ENCODE assay signal across 8 cellular contexts in the genomic region with DNA sequence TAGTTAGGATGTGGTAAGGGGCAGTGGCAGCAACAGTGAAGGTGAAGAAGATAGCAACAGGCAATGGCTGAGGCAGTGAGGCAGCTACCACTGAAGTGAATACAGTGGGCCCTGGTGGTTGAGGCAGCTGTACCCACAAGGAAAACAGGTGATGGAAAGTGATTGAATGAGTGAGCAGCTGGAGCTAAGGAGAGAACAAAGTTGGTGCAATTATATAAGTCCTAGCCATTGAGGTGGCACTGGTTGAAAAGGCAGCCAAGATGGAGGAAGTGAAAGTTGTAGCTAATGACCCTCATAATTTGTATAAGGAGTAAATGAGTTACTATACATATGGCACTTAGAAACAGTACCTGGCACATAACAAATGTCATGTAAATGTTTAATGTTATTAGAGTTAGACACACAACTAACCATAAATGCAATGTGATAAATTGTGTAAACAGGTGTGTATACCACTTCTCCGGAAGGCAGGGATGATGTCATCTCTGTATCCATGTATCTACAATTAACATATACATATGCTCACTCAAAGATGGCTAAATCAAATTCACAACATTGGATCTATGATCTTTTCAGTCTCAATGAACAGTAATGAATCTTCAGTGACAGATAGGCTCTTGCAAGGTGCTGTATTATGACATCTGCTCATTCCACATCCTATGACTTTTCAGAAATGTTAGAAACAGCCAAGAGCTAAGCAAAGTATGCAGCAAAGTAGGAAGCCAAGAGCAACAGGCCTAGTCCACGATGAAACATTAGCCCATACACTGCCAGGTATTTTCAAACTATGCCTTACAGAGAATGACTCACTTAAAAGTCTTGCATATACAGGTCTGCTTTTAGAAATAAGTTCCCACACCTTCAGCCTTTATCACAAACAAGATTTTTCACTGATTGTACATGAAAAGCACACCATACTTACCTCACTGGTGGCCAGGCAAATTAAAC. TPM values are rescaled to one million over a fixed set of nuclear protein-coding genes. Genes with fewer than 3 reads are reported as not detected.
DNase-seq lines count a peak whose midpoint lies in the region; ATAC-seq and TF ChIP-seq lines count a peak whose summit lies in the region.

No MANE protein-coding gene starts in this region.

- H3K4me3 ChIP-seq in SU-DHL-6 (ENCODE audit: insufficient read depth, low read length, poor library complexity, severe bottlenecking): peak overlapping the region; percentile 25
- H3K4me3 ChIP-seq in muscle layer of duodenum (ENCODE audit: low read depth in 1 of 2, low read length in 2 of 2): no peak overlapping the region

- peak overlapping the region; percentile 35 for H3K9ac ChIP-seq in SU-DHL-6 (ENCODE audit: low read length)

- H3K9me3 Mint-ChIP-seq in activated naive CD4-positive, alpha-beta T cell treated with anti-CD3 and anti-CD28 coated beads, Interleukin-2, amount 50 U/mL, for 72 hours: peaks cover 0 to 6% of the 10 kb centered on the region in 2 donors

- no peak overlapping the region for H2AFZ ChIP-seq in SU-DHL-6 (ENCODE audit: low read depth, low read length, severe bottlenecking)

- H3K27ac Mint-ChIP-seq in activated naive CD4-positive, alpha-beta T cell treated with anti-CD3 and anti-CD28 coated beads, Interleukin-2, amount 50 U/mL, for 72 hours: peak overlapping the region in 1 of 2 donors; percentile 53

- TF ChIP-seq CTCF in SU-DHL-6 (IDR thresholded peaks at IDR 0.05; ENCODE audit: insufficient read depth, low read length, poor library complexity, severe bottlenecking): no peak

- H3K9me2 ChIP-seq in SU-DHL-6 (replicated peaks; ENCODE audit: insufficient read depth, low read length): no peaks in the 10 kb centered on the region

- H3K9me3 ChIP-seq in SU-DHL-6 (ENCODE audit: insufficient read depth, low read length): no peaks in the 10 kb centered on the region
- no peaks in the 10 kb centered on the region for H3K9me3 ChIP-seq in muscle layer of duodenum (ENCODE audit: control insufficient read depth in 1 of 2, low read length in 2 of 2)

- H3K36me3 ChIP-seq in SU-DHL-6 (ENCODE audit: low read length) (peaks cover 8% of the 10 kb centered on the region; the same call in 1 of the 2 replicates), muscle layer of duodenum (ENCODE audit: control insufficient read depth in 1 of 2, insufficient read depth in 2 of 2, low read length in 2 of 2) (peaks cover 7 to 12% of the 10 kb centered on the region in 2 donors)

- peaks cover 25 to 58% of the 10 kb centered on the region in 2 donors for H3K36me3 Mint-ChIP-seq in activated naive CD4-positive, alpha-beta T cell treated with anti-CD3 and anti-CD28 coated beads, Interleukin-2, amount 50 U/mL, for 72 hours

- no peaks in the 10 kb centered on the region for H4K20me1 ChIP-seq in SU-DHL-6 (ENCODE audit: low read depth, low read length)

- peak overlapping the region; percentile 94 for H3K27ac ChIP-seq in SU-DHL-6 (ENCODE audit: low read depth, low read length)
- peak overlapping the region; percentile 29 for H3K27ac ChIP-seq in muscle layer of duodenum (ENCODE audit: low read length)

- H3K4me2 ChIP-seq in SU-DHL-6 (ENCODE audit: low read depth, low read length, poor library complexity, severe bottlenecking): peak overlapping the region; percentile 75

- DNase-seq in AG08395 (ENCODE audit: low spot score): peak; percentile 17
- DNase-seq in occipital lobe (lab: John Stamatoyannopoulos, UW): no peak
- DNase-seq in EL: no peak
- DNase-seq in activated naive CD4-positive, alpha-beta T cell treated with anti-CD3 and anti-CD28 coated beads, Interleukin-2, amount 50 U/mL, for 72 hours (ENCODE audit: low spot score in 2 of 2): no peak

- peaks cover 8 to 13% of the 10 kb centered on the region in 2 donors for H3K4me1 ChIP-seq in muscle layer of duodenum (ENCODE audit: control insufficient read depth in 1 of 2, insufficient read depth in 2 of 2, low read length in 2 of 2)

- H3F3A ChIP-seq in SU-DHL-6 (ENCODE audit: insufficient read depth): peaks cover 48% of the 10 kb centered on the region

- H3K79me2 ChIP-seq in SU-DHL-6 (ENCODE audit: insufficient read depth, low read length): peaks cover 71% of the 10 kb centered on the region

- no peaks in the 10 kb centered on the region for H3K27me3 ChIP-seq in SU-DHL-6 (ENCODE audit: low read length)
- no peaks in the 10 kb centered on the region for H3K27me3 ChIP-seq in muscle layer of duodenum (ENCODE audit: low read depth, low read length)

- ATAC-seq in GM19324 (IDR thresholded peaks at IDR 0.05; ENCODE audit: low FRiP score, unreplicated experiment): peak; percentile 89
- ATAC-seq in HG03159 (IDR thresholded peaks at IDR 0.05; ENCODE audit: unreplicated experiment): peak; percentile 88
- ATAC-seq in activated naive CD4-positive, alpha-beta T cell treated with anti-CD3 and anti-CD28 coated beads, Interleukin-2, amount 50 U/mL, for 72 hours: no peak

RNA-seq across cellular contexts. Expression of a gene that starts 10.7 kb away (rescaled TPM):
- 88.9 TPM for total RNA-seq in occipital lobe
- total RNA-seq in activated naive CD4-positive, alpha-beta T cell treated with anti-CD3 and anti-CD28 coated beads, Interleukin-2, amount 50 U/mL, for 72 hours: 100 to 1,000 TPM in 1 of 2 donors, 10 to 100 TPM in 1; 77.9 to 118 TPM

Comparison
In these comparisons a context has a peak if more than half of its experiments do, and no peak if none do; other contexts are left out.
1. ATAC-seq: peak in GM19324 (single experiment) and HG03159 (single experiment); none in activated naive CD4-positive, alpha-beta T cell treated with anti-CD3 and anti-CD28 coated beads, Interleukin-2, amount 50 U/mL, for 72 hours (0 of 2).